ENCODE assay signal across 6 cellular contexts in the genomic region with DNA sequence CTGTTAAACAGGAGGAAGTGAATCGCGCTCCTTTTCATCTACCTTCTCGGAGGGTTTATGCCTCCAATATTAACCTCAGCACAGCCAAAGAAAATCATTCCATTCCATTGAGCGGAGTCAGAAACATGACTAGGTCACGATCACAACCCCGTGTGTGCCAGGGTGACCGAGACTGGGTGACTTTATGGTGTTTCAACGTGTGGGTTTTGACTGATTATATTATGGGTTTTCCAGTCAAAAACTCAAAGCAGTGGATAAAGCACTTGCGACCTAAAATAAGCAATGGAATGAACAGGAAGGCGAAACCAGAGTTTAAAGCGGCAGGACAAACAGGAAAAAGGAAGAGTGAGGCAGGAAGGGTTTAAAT. TPM values are rescaled to one million over a fixed set of nuclear protein-coding genes. Genes with fewer than 3 reads are reported as not detected.
A peak's percentile ranks its signal among the peaks of the same experiment; 100 is the strongest.
DNase-seq lines count a peak whose midpoint lies in the region; ATAC-seq and TF ChIP-seq lines count a peak whose summit lies in the region.

No MANE protein-coding gene starts in this region.

- no peaks in the 10 kb centered on the region for H4K20me1 ChIP-seq in hepatocyte (ENCODE audit: insufficient read depth, poor library complexity, severe bottlenecking)

- H3K27ac ChIP-seq in hepatocyte (peak overlapping the region; percentile 84), aorta (ENCODE audit: low read depth in 1 of 2, low read length in 2 of 2) (peak overlapping the region in 1 of 2 donors; percentile 86)

- H3K4me1 ChIP-seq in hepatocyte (ENCODE audit: insufficient read depth): peaks cover 6% of the 10 kb centered on the region
- no peaks in the 10 kb centered on the region for H3K4me1 ChIP-seq in aorta (ENCODE audit: control insufficient read depth in 1 of 2, insufficient read depth in 2 of 2, low read length in 2 of 2)

- peak; percentile 12 for DNase-seq in stimulated activated CD4-positive, alpha-beta T cell treated with anti-CD3 and anti-CD28 coated beads, Interleukin-15, amount 100 ng/mL, for 24 hours
- no peak for DNase-seq in stimulated activated CD4-positive, alpha-beta T cell treated with anti-CD3 and anti-CD28 coated beads, Interleukin-4, amount 100 ng/mL, for 24 hours
- DNase-seq in hepatocyte (ENCODE audit: low spot score) (no peak), aorta (no peak), NCI-H82 (lab: John Stamatoyannopoulos, UW) (no peak), NK-92 (lab: John Stamatoyannopoulos, UW; ENCODE audit: unreplicated experiment) (no peak)

- no peaks in the 10 kb centered on the region for H3K36me3 ChIP-seq in hepatocyte (replicated peaks; ENCODE audit: insufficient read depth, low read depth)
- H3K36me3 ChIP-seq in aorta (ENCODE audit: control insufficient read depth in 1 of 2, insufficient read depth in 2 of 2, low read length in 1 of 2): no peaks in the 10 kb centered on the region

- H3K4me3 ChIP-seq in hepatocyte: peak overlapping the region; percentile 40
- peak overlapping the region; percentile 42 to 45 for H3K4me3 ChIP-seq in aorta (ENCODE audit: low read length in 2 of 2)

- H3K9me3 ChIP-seq in hepatocyte (ENCODE audit: low read depth): no peaks in the 10 kb centered on the region
- H3K9me3 ChIP-seq in aorta (ENCODE audit: control insufficient read depth, low read length): no peaks in the 10 kb centered on the region

- 51% methylated on average over 11 of the region's 11 CpGs for whole genome bisulfite sequencing in hepatocyte (ENCODE audit: low lambda C conversion rate, missing lambda C conversion rate)
- 3 to 4% methylated on average over 11 of the region's 11 CpGs for WGBS in aorta, 2 donors

- H3K27me3 ChIP-seq in hepatocyte (no peaks in the 10 kb centered on the region), aorta (ENCODE audit: control insufficient read depth in 1 of 2, insufficient read depth in 2 of 2, low read length in 1 of 2) (no peaks in the 10 kb centered on the region)

- intact Hi-C loops in aorta (cut with DNase I): no loop called here

- no peaks in the 10 kb centered on the region for H3K79me2 ChIP-seq in hepatocyte

- no peak for ATAC-seq in aorta (ENCODE audit: low FRiP score)

- peak overlapping the region; percentile 83 for H3K4me2 ChIP-seq in hepatocyte

- no peaks in the 10 kb centered on the region for H3K9me2 ChIP-seq in hepatocyte (replicated peaks; ENCODE audit: insufficient read depth)

- H2AFZ ChIP-seq in hepatocyte: peak overlapping the region; percentile 98

- no peak for TF ChIP-seq CTCF in hepatocyte (IDR thresholded peaks at IDR 0.05; ENCODE audit: poor library complexity)

RNA-seq across cellular contexts. Expression of a gene that starts 1.4 kb away (rescaled TPM):
- total RNA-seq in hepatocyte (0.93 and 3.3 TPM in 2 replicates), aorta (10 to 100 TPM; 28.9 to 41.4 TPM)
- polyA plus RNA-seq in hepatocyte (2.9 and 5.0 TPM in 2 replicates), aorta (10 to 100 TPM in 1 of 2 donors, 1 to 10 TPM in 1; 6.6 to 17.0 TPM)

RNA-seq across cellular contexts. Expression of a gene that starts 10.6 kb away (rescaled TPM):
- 0.20 and 0.23 TPM in 2 replicates for total RNA-seq in hepatocyte
- polyA plus RNA-seq in hepatocyte: 0.11 TPM in 1 of 2 replicates, not detected in the other
- total RNA-seq in aorta: 1 to 10 TPM in 1 of 2 donors, under 1 TPM in 1; 0.42 to 1.0 TPM
- polyA plus RNA-seq in aorta: 1 to 10 TPM; 1.4 to 1.9 TPM

RNA-seq across cellular contexts. Expression of a gene that starts 34.6 kb away (rescaled TPM):
- total RNA-seq in hepatocyte: 60.4 and 65.3 TPM in 2 replicates
- polyA plus RNA-seq in hepatocyte: 23.6 and 30.3 TPM in 2 replicates
- 10 to 100 TPM; 33.8 to 63.8 TPM for total RNA-seq in aorta
- 10 to 100 TPM; 14.0 to 20.9 TPM for polyA plus RNA-seq in aorta

RNA-seq across cellular contexts. Expression of a gene that starts 35.5 kb away (rescaled TPM):
- total RNA-seq in hepatocyte: 7.2 and 8.4 TPM in 2 replicates
- polyA plus RNA-seq in hepatocyte: 7.0 and 8.4 TPM in 2 replicates
- total RNA-seq in aorta: 10 to 100 TPM; 17.2 to 25.4 TPM
- 1 to 10 TPM in 1 of 2 donors, under 1 TPM in 1; 0.38 to 7.2 TPM for polyA plus RNA-seq in aorta
